Comparison of ENCODE assay signal across 8 cellular contexts in genomic region chr9:129140397-129141065, GRCh38. TPM values are rescaled to one million over a fixed set of nuclear protein-coding genes. Genes with fewer than 3 reads are reported as not detected.
DNase-seq lines count a peak whose midpoint lies in the region; ATAC-seq and TF ChIP-seq lines count a peak whose summit lies in the region.

No MANE protein-coding gene starts in this region.

- H3K27ac ChIP-seq in C4-2B (peak overlapping the region; percentile 100), SK-N-MC (peak overlapping the region; percentile 100), colonic mucosa (peak overlapping the region; percentile 98), subcutaneous abdominal adipose tissue (ENCODE audit: low read depth, low read length) (peak overlapping the region; percentile 100)

- TF ChIP-seq CTCF in C4-2B (conservative IDR thresholded peaks at IDR 0.05) (no peak), colonic mucosa (IDR thresholded peaks at IDR 0.05) (no peak), lower leg skin (IDR thresholded peaks at IDR 0.05) (no peak)

- peaks cover 25% of the 10 kb centered on the region for H3K4me1 ChIP-seq in colonic mucosa
- H3K4me1 ChIP-seq in subcutaneous abdominal adipose tissue (ENCODE audit: control insufficient read depth in 5 of 5, insufficient read depth in 5 of 5, low read length in 5 of 5): peaks cover 26 to 73% (median 71%) of the 10 kb centered on the region in 5 donors

- WGBS in lower leg skin, 2 donors: 6 to 8% methylated on average over 7 to 8 of the region's 8 CpGs

- no peak for DNase-seq in SK-N-MC (ENCODE audit: low read depth, low spot score)
- DNase-seq in colonic mucosa: peak; percentile 71
- peak in 1 of 2 donors; percentile 90 for DNase-seq in lower leg skin (ENCODE audit: low spot score in 2 of 2)
- no peak for DNase-seq in HuH-7.5 (ENCODE audit: low spot score)

- intact Hi-C loops in colonic mucosa (cut with DNase I) (loop anchor here (10.0 kb wide), 1 partner anchor 354 kb away; no protein-coding TSS in a partner anchor), lower leg skin (cut with DNase I; ENCODE audit: low total_unique reads) (no loop called here)

- TF ChIP-seq POLR2A in lower leg skin (IDR thresholded peaks at IDR 0.05): no peak

- no peaks in the 10 kb centered on the region for H3K9me3 ChIP-seq in SK-N-MC (ENCODE audit: low read depth, low read length)
- H3K9me3 ChIP-seq in colonic mucosa: no peaks in the 10 kb centered on the region
- H3K9me3 ChIP-seq in subcutaneous abdominal adipose tissue (ENCODE audit: control insufficient read depth in 5 of 5, low read length in 5 of 5): no peaks in the 10 kb centered on the region

- H3K9ac ChIP-seq in SK-N-MC (ENCODE audit: insufficient read length): peak overlapping the region; percentile 96
- H3K9ac ChIP-seq in colonic mucosa (ENCODE audit: low read depth in 2 of 2, low read length in 2 of 2): peak overlapping the region; percentile 72 to 99
- H3K9ac ChIP-seq in subcutaneous abdominal adipose tissue (ENCODE audit: low read length in 5 of 5): peak overlapping the region; percentile 91 to 100 (median 96)

- no peaks in the 10 kb centered on the region for H3K27me3 ChIP-seq in colonic mucosa
- H3K27me3 ChIP-seq in subcutaneous abdominal adipose tissue (ENCODE audit: control insufficient read depth in 5 of 5, insufficient read depth in 4 of 5, low read length in 5 of 5): no peaks in the 10 kb centered on the region

- ATAC-seq in GM19023 (IDR thresholded peaks at IDR 0.05; ENCODE audit: unreplicated experiment) (peak; percentile 4), HG03520 (IDR thresholded peaks at IDR 0.05; ENCODE audit: unreplicated experiment) (peak; percentile 5)

- H3K4me3 ChIP-seq in SK-N-MC: peak overlapping the region; percentile 74
- H3K4me3 ChIP-seq in colonic mucosa: peak overlapping the region; percentile 29
- H3K4me3 ChIP-seq in lower leg skin (ENCODE audit: low read depth, poor library complexity, severe bottlenecking): peak overlapping the region; percentile 16
- peak overlapping the region; percentile 42 to 70 (median 47) for H3K4me3 ChIP-seq in subcutaneous abdominal adipose tissue (ENCODE audit: low read depth in 1 of 5, low read length in 5 of 5)

- H3K36me3 ChIP-seq in SK-N-MC (ENCODE audit: insufficient read depth, low read length) (peaks cover 29% of the 10 kb centered on the region), colonic mucosa (peaks cover 11% of the 10 kb centered on the region), subcutaneous abdominal adipose tissue (ENCODE audit: control insufficient read depth in 5 of 5, insufficient read depth in 5 of 5, low read length in 5 of 5) (peaks cover 0 to 37% (median 19%) of the 10 kb centered on the region in 5 donors)

RNA-seq across cellular contexts. Expression of gene PTPA, which starts 29.3 kb away (rescaled TPM):
- total RNA-seq in colonic mucosa (100 to 1,000 TPM in 1 of 2 donors, 10 to 100 TPM in 1; 94.5 to 142 TPM), lower leg skin (100 to 1,000 TPM in 1 of 4 donors, 10 to 100 TPM in 3; 62.9 to 104 (median 73.8) TPM)

RNA-seq across cellular contexts. Expression of gene CRAT, which starts 29.9 kb away (rescaled TPM):
- total RNA-seq in colonic mucosa (10 to 100 TPM; 62.3 to 78.3 TPM), lower leg skin (10 to 100 TPM; 13.7 to 78.2 (median 31.3) TPM)

RNA-seq across cellular contexts. Expression of gene IER5L, which starts 37.5 kb away (rescaled TPM):
- 1 to 10 TPM; 9.1 to 9.6 TPM for total RNA-seq in colonic mucosa
- total RNA-seq in lower leg skin: 10 to 100 TPM; 10.9 to 16.1 (median 12.6) TPM

RNA-seq across cellular contexts. Expression of gene DOLPP1, which starts 59.6 kb away (rescaled TPM):
- total RNA-seq in colonic mucosa (10 to 100 TPM; 33.9 to 37.3 TPM), lower leg skin (10 to 100 TPM in 2 of 4 donors, 1 to 10 TPM in 2; 7.5 to 14.0 (median 10.7) TPM)

Comparison
In these comparisons a context has a peak if more than half of its experiments do, and no peak if none do; other contexts are left out.
1. H3K4me3 ChIP-seq: peak in every context shown above with its lines; median percentile 74 in SK-N-MC; 47 in subcutaneous abdominal adipose tissue; 29 in colonic mucosa; 16 in lower leg skin.